8 cellular contexts compared by ENCODE assay signal in genomic region chrX:52220936-52221335, GRCh38. TPM values are rescaled to one million over a fixed set of nuclear protein-coding genes. Genes with fewer than 3 reads are reported as not detected.
"Had no signal": no experiment of that assay in that cellular context is flagged by ENCODE, and none has a peak within 500 bp of the region (broad histone marks: within the 10 kb centered on the region; RNA-seq: fewer than 3 reads in every experiment).

No MANE protein-coding gene starts in this region.

- H3K4me3 Mint-ChIP-seq: GM23338, H9 had no signal

- DNase-seq: H9, HCEC 1CT, IMR-90, KBM-7 had no signal

- H3K27ac Mint-ChIP-seq: GM23338, H9 had no signal

- FAIRE-seq: H54, HTR-8/SVneo had no signal

- ATAC-seq: GM23338 had no signal

- H3K4me1 Mint-ChIP-seq: GM23338 had no signal

- H2AFZ ChIP-seq: GM23338 had no signal

RNA-seq across cellular contexts. Expression of gene MAGED4, which starts 36.2 kb away (rescaled TPM):
- total RNA-seq: HT-29 had no signal
